In genomic region chr11:115544422-115544821, GRCh38 we compare ENCODE assay signal across 11 cellular contexts.
"Had no signal": no experiment of that assay in that cellular context is flagged by ENCODE, and none has a peak within 500 bp of the region (broad histone marks: within the 10 kb centered on the region; RNA-seq: fewer than 3 reads in every experiment).

No MANE protein-coding gene starts in this region.

- ATAC-seq: activated CD4-positive, alpha-beta T cell treated with anti-CD3 and anti-CD28 coated beads for 36 hours; left lung; naive thymus-derived CD8-positive, alpha-beta T cell; stimulated activated memory B cell treated with anti-CD40 and anti-IgM and Interleukin-4, amounts not matched to agents 10 μg/mL and 1 μg/mL and 100 μg/mL, for 72 hours had no signal

- DNase-seq: activated CD4-positive, alpha-beta memory T cell treated with anti-CD3 and anti-CD28 coated beads, Interleukin-2, amount 10 ng/mL, durations not matched to agents 7 days and 5 days; activated CD4-positive, alpha-beta T cell treated with anti-CD3 and anti-CD28 coated beads for 36 hours; activated effector memory CD4-positive, alpha-beta T cell treated with Interleukin-2 at 50 U/mL for 16 hours; activated naive CD4-positive, alpha-beta T cell treated with anti-CD3 and anti-CD28 coated beads, Interleukin-2, amount 50 U/mL, for 16 hours; activated T-cell treated with anti-CD3 and anti-CD28 coated beads, Interleukin-2, amount 50 U/mL, for 24 hours; kidney; left lung; mesenchymal stem cell; naive thymus-derived CD8-positive, alpha-beta T cell; stimulated activated CD4-positive, alpha-beta T cell treated with anti-CD3 and anti-CD28 coated beads, Interleukin-2, amount 100 ng/mL, for 48 hours had no signal
